ENCODE assay signal across 1 cellular context in the genomic region with DNA sequence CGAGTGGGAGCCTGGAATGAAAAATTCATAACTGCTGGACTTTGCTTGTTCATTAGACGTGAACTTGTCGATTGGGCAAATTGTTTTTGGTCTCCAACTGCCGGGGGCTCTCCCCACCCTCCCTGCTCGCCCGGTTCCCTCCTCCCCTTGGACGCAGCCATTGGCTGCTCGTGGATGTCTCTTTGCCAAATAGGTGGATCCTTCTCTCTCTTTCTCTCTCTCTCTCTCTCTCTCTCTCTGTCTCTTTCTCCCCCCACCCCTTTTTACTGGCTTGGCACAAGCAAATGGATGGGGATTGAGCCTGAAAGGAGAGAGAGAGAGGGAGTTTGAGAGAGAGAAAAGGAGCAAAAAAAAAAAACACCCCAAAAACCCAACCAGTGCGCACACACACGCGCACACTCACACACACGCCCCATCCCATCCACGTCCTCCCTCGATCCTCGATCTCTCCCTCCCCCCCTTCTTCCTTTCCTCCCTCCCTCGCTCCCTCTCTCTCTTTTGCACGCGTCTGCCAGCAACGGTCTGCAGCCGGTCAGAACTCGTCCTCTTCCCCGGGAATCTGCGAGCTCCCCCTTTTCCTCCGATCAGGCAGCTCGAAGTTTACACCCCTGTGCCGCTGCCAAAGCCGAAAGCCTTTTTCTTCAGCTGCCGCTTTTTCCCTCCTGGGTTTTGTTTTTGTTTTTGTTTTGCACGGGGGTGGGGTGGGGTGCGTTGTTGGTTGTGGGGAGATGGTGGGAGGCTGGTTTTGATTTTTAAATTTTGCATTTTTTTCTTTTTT.
A peak's percentile ranks its signal among the peaks of the same experiment; 100 is the strongest.
TF ChIP-seq lines count a peak whose summit lies in the region.

No MANE protein-coding gene starts in this region.

TF ChIP-seq in HepG2, 621 proteins besides CTCF, POLR2A, EP300 and RAD21 (continued from another document and continues in another):
- TF ChIP-seq TBP (CRISPR knock-in tag; IDR thresholded peaks at IDR 0.05) (no peak), TP53 (CRISPR knock-in tag; conservative IDR thresholded peaks at IDR 0.05) (no peak), MTF2 (CRISPR knock-in tag; IDR thresholded peaks at IDR 0.05; ENCODE audit: borderline replicate concordance) (no peak), REL (CRISPR knock-in tag; conservative IDR thresholded peaks at IDR 0.05) (no peak), PLRG1 (conservative IDR thresholded peaks at IDR 0.05) (no peak), ZBTB38 (CRISPR knock-in tag; IDR thresholded peaks at IDR 0.05) (peak; percentile 46; the same call in 1 of the 2 replicates), ZMYM4 (CRISPR knock-in tag; IDR thresholded peaks at IDR 0.05) (peak; percentile 30; the same call in 1 of the 2 replicates), RARG (CRISPR knock-in tag; IDR thresholded peaks at IDR 0.05; ENCODE audit: low read depth) (no peak), FOXM1 (CRISPR knock-in tag; IDR thresholded peaks at IDR 0.05) (no peak), HMG20B (CRISPR knock-in tag; conservative IDR thresholded peaks at IDR 0.05) (no peak; the same call in 1 of the 2 replicates), ISX (CRISPR knock-in tag; conservative IDR thresholded peaks at IDR 0.05) (no peak), CCAR2 (optimal IDR thresholded peaks at IDR 0.05; ENCODE audit: low read depth, low read length) (peak; percentile 27), KDM2A (CRISPR knock-in tag; IDR thresholded peaks at IDR 0.05; ENCODE audit: borderline replicate concordance, low read depth) (peak; percentile 18; the same call in 1 of the 2 replicates), TEAD2 (CRISPR knock-in tag; IDR thresholded peaks at IDR 0.05) (no peak), PITX1 (CRISPR knock-in tag; IDR thresholded peaks at IDR 0.05) (peak; percentile 29; the same call in 1 of the 2 replicates), POLR2AphosphoS2 (IDR thresholded peaks at IDR 0.05; ENCODE audit: low read depth, low read length) (no peak), NFYB (CRISPR knock-in tag; IDR thresholded peaks at IDR 0.05) (peak; percentile 51), PTBP1 (IDR thresholded peaks at IDR 0.05; ENCODE audit: low read depth, low read length, poor library complexity, severe bottlenecking) (no peak), CREB1 (IDR thresholded peaks at IDR 0.05) (no peak), CREB1 (CRISPR knock-in tag; IDR thresholded peaks at IDR 0.05) (peak; percentile 56; the same call in 1 of the 2 replicates), TGIF2 (CRISPR knock-in tag; IDR thresholded peaks at IDR 0.05) (no peak), SMYD3 (CRISPR knock-in tag; IDR thresholded peaks at IDR 0.05) (no peak), KLF15 (CRISPR knock-in tag; IDR thresholded peaks at IDR 0.05; ENCODE audit: borderline replicate concordance) (no peak), ZKSCAN8 (CRISPR knock-in tag; IDR thresholded peaks at IDR 0.05; ENCODE audit: borderline replicate concordance) (no peak), ZKSCAN5 (CRISPR knock-in tag; IDR thresholded peaks at IDR 0.05) (no peak), ZNF841 (CRISPR knock-in tag; IDR thresholded peaks at IDR 0.05; ENCODE audit: borderline replicate concordance) (no peak), ZNF780A (CRISPR knock-in tag; IDR thresholded peaks at IDR 0.05) (no peak)
- TF ChIP-seq, protein P1, sequence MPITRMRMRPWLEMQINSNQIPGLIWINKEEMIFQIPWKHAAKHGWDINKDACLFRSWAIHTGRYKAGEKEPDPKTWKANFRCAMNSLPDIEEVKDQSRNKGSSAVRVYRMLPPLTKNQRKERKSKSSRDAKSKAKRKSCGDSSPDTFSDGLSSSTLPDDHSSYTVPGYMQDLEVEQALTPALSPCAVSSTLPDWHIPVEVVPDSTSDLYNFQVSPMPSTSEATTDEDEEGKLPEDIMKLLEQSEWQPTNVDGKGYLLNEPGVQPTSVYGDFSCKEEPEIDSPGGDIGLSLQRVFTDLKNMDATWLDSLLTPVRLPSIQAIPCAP (CRISPR knock-in tag; IDR thresholded peaks at IDR 0.05; ENCODE audit: low read depth): no peak
- TF ChIP-seq, protein P2, sequence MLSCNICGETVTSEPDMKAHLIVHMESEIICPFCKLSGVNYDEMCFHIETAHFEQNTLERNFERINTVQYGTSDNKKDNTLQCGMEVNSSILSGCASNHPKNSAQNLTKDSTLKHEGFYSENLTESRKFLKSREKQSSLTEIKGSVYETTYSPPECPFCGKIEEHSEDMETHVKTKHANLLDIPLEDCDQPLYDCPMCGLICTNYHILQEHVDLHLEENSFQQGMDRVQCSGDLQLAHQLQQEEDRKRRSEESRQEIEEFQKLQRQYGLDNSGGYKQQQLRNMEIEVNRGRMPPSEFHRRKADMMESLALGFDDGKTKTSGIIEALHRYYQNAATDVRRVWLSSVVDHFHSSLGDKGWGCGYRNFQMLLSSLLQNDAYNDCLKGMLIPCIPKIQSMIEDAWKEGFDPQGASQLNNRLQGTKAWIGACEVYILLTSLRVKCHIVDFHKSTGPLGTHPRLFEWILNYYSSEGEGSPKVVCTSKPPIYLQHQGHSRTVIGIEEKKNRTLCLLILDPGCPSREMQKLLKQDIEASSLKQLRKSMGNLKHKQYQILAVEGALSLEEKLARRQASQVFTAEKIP (CRISPR knock-in tag; IDR thresholded peaks at IDR 0.05; ENCODE audit: borderline replicate concordance): no peak
- TF ChIP-seq, protein P3, sequence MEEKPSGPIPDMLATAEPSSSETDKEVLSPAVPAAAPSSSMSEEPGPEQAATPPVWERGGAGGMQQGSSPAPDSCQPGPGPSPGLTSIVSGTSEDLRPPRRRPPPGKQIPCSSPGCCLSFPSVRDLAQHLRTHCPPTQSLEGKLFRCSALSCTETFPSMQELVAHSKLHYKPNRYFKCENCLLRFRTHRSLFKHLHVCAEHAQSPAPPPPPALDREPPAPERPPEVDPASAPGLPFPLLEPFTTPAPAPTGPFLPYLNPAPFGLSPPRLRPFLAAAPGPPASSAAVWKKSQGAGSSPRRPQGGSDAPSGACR (CRISPR knock-in tag; IDR thresholded peaks at IDR 0.05): 0 out of 2 replicates have a peak, but pooled peaks have one; percentile 52
- TF ChIP-seq, protein P4, sequence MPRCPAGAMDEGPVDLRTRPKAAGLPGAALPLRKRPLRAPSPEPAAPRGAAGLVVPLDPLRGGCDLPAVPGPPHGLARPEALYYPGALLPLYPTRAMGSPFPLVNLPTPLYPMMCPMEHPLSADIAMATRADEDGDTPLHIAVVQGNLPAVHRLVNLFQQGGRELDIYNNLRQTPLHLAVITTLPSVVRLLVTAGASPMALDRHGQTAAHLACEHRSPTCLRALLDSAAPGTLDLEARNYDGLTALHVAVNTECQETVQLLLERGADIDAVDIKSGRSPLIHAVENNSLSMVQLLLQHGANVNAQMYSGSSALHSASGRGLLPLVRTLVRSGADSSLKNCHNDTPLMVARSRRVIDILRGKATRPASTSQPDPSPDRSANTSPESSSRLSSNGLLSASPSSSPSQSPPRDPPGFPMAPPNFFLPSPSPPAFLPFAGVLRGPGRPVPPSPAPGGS (CRISPR knock-in tag; IDR thresholded peaks at IDR 0.05): no peak
- TF ChIP-seq, protein P5, sequence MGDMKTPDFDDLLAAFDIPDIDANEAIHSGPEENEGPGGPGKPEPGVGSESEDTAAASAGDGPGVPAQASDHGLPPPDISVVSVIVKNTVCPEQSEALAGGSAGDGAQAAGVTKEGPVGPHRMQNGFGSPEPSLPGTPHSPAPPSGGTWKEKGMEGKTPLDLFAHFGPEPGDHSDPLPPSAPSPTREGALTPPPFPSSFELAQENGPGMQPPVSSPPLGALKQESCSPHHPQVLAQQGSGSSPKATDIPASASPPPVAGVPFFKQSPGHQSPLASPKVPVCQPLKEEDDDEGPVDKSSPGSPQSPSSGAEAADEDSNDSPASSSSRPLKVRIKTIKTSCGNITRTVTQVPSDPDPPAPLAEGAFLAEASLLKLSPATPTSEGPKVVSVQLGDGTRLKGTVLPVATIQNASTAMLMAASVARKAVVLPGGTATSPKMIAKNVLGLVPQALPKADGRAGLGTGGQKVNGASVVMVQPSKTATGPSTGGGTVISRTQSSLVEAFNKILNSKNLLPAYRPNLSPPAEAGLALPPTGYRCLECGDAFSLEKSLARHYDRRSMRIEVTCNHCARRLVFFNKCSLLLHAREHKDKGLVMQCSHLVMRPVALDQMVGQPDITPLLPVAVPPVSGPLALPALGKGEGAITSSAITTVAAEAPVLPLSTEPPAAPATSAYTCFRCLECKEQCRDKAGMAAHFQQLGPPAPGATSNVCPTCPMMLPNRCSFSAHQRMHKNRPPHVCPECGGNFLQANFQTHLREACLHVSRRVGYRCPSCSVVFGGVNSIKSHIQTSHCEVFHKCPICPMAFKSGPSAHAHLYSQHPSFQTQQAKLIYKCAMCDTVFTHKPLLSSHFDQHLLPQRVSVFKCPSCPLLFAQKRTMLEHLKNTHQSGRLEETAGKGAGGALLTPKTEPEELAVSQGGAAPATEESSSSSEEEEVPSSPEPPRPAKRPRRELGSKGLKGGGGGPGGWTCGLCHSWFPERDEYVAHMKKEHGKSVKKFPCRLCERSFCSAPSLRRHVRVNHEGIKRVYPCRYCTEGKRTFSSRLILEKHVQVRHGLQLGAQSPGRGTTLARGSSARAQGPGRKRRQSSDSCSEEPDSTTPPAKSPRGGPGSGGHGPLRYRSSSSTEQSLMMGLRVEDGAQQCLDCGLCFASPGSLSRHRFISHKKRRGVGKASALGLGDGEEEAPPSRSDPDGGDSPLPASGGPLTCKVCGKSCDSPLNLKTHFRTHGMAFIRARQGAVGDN (CRISPR knock-in tag; IDR thresholded peaks at IDR 0.05): peak; percentile 89
- TF ChIP-seq, protein P6, sequence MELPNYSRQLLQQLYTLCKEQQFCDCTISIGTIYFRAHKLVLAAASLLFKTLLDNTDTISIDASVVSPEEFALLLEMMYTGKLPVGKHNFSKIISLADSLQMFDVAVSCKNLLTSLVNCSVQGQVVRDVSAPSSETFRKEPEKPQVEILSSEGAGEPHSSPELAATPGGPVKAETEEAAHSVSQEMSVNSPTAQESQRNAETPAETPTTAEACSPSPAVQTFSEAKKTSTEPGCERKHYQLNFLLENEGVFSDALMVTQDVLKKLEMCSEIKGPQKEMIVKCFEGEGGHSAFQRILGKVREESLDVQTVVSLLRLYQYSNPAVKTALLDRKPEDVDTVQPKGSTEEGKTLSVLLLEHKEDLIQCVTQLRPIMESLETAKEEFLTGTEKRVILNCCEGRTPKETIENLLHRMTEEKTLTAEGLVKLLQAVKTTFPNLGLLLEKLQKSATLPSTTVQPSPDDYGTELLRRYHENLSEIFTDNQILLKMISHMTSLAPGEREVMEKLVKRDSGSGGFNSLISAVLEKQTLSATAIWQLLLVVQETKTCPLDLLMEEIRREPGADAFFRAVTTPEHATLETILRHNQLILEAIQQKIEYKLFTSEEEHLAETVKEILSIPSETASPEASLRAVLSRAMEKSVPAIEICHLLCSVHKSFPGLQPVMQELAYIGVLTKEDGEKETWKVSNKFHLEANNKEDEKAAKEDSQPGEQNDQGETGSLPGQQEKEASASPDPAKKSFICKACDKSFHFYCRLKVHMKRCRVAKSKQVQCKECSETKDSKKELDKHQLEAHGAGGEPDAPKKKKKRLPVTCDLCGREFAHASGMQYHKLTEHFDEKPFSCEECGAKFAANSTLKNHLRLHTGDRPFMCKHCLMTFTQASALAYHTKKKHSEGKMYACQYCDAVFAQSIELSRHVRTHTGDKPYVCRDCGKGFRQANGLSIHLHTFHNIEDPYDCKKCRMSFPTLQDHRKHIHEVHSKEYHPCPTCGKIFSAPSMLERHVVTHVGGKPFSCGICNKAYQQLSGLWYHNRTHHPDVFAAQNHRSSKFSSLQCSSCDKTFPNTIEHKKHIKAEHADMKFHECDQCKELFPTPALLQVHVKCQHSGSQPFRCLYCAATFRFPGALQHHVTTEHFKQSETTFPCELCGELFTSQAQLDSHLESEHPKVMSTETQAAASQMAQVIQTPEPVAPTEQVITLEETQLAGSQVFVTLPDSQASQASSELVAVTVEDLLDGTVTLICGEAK (IDR thresholded peaks at IDR 0.05): no peak
- TF ChIP-seq, protein P6 (CRISPR knock-in tag; IDR thresholded peaks at IDR 0.05): no peak
- TF ChIP-seq, protein P7, sequence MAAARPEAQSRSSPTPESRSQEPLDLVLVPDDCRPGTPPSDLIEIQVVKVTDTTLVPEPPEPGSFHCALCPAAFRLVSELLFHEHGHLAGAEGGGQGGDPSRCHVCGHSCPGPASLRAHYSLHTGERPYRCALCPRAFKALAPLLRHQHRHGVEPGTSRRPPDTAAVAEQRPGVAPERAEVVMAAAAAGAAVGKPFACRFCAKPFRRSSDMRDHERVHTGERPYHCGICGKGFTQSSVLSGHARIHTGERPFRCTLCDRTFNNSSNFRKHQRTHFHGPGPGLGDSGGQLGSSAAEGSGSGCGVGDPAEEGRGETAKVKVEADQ (CRISPR knock-in tag; IDR thresholded peaks at IDR 0.05; ENCODE audit: borderline replicate concordance): no peak
- TF ChIP-seq, protein P8, sequence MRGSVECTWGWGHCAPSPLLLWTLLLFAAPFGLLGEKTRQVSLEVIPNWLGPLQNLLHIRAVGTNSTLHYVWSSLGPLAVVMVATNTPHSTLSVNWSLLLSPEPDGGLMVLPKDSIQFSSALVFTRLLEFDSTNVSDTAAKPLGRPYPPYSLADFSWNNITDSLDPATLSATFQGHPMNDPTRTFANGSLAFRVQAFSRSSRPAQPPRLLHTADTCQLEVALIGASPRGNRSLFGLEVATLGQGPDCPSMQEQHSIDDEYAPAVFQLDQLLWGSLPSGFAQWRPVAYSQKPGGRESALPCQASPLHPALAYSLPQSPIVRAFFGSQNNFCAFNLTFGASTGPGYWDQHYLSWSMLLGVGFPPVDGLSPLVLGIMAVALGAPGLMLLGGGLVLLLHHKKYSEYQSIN (CRISPR knock-in tag; IDR thresholded peaks at IDR 0.05; ENCODE audit: borderline replicate concordance): no peak
